Comparison of ENCODE assay signal across 16 cellular contexts in the genomic region with DNA sequence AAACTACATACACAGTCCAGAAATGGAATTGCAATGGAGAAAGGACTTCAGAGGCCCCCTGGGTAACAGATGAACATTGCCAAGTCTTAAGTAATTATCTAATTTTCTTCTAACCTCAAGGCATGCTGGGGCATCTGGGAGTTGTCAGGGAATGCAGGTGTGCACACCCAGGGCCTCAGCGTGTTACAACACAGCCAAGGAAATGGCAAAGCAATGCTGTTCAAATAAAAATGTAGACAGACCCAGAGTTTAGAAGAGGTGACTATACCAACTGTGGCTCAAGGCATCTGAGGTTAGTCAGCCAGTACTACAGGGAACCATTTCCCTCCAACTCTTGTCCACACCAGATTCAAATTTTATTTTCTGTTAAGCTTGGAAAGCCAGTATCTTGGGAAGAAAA.
DNase-seq lines count a peak whose midpoint lies in the region; ATAC-seq and TF ChIP-seq lines count a peak whose summit lies in the region.
"Had no signal": no experiment of that assay in that cellular context is flagged by ENCODE, and none has a peak within 500 bp of the region (broad histone marks: within the 10 kb centered on the region; RNA-seq: fewer than 3 reads in every experiment).

No MANE protein-coding gene starts in this region.

- H3K4me1 ChIP-seq in breast epithelium (no peaks in the 10 kb centered on the region), mammary epithelial cell (ENCODE audit: insufficient read depth, low read length) (peaks cover 10% of the 10 kb centered on the region)
- H3K4me1 ChIP-seq: BLaER1 treated with 17β-estradiol and CSF1 and Interleukin-3, amounts not matched to agents 10 nM and 100 nM had no signal

- WGBS in mammary epithelial cell (ENCODE audit: low coverage, missing lambda C conversion rate) = 7% methylated on average over 1 of the region's 1 CpG

- no peak overlapping the region for H3K4me3 ChIP-seq in breast epithelium
- no peak overlapping the region for H3K4me3 ChIP-seq in mammary epithelial cell (replicated peaks in 1 of 3; ENCODE audit: insufficient read depth in 1 of 3, low read depth in 2 of 3, low read length in 3 of 3)
- H3K4me3 ChIP-seq: BLaER1 treated with 17β-estradiol and CSF1 and Interleukin-3, amounts not matched to agents 10 nM and 100 nM had no signal

- H3K27me3 Mint-ChIP-seq in MCF 10A (ENCODE audit: insufficient read depth, unreplicated experiment) (no peaks in the 10 kb centered on the region), type B pancreatic cell (no peaks in the 10 kb centered on the region)
- H3K27me3 Mint-ChIP-seq in activated CD8-positive, alpha-beta memory T cell treated with anti-CD3 and anti-CD28 coated beads, Interleukin-2, amount 10 ng/mL, durations not matched to agents 7 days and 5 days = peaks cover 18% of the 10 kb centered on the region

- ATAC-seq in esophagus mucosa = peak; percentile 90
- no peak for ATAC-seq in activated CD8-positive, alpha-beta memory T cell treated with anti-CD3 and anti-CD28 coated beads, Interleukin-2, amount 10 ng/mL, durations not matched to agents 7 days and 5 days
- ATAC-seq: CD8-positive, alpha-beta T cell had no signal

- CTCF ChIA-PET in MCF 10A (lab: Yijun Ruan, JAX) (interaction anchor here (0.7 kb wide), 1 partner anchor 49 kb away, joined by 3 read pairs; no protein-coding TSS in a partner anchor), mammary epithelial cell (lab: Charles Lee; ENCODE audit: low non-redundant PET) (no interaction called here)
- CTCF ChIA-PET in activated CD8-positive, alpha-beta memory T cell treated with anti-CD3 and anti-CD28 coated beads, Interleukin-2, amount 10 ng/mL, durations not matched to agents 7 days and 5 days (lab: Charles Lee) = no interaction called here

- in situ Hi-C loops in mammary epithelial cell (cut with MboI; ENCODE audit: low sequenced_read_pairs in 2 of 2) = no loop called here

- TF ChIP-seq POLR2A in breast epithelium (IDR thresholded peaks at IDR 0.05) = no peak

- no peaks in the 10 kb centered on the region for H4K20me1 ChIP-seq in mammary epithelial cell (ENCODE audit: insufficient read depth, low read length)
- H4K20me1 ChIP-seq: BLaER1 treated with 17β-estradiol and CSF1 and Interleukin-3, amounts not matched to agents 10 nM and 100 nM had no signal

- H3K36me3 ChIP-seq in breast epithelium = no peaks in the 10 kb centered on the region
- no peaks in the 10 kb centered on the region for H3K36me3 ChIP-seq in mammary epithelial cell (ENCODE audit: insufficient read depth, low read length)
- H3K36me3 ChIP-seq: BLaER1 treated with 17β-estradiol and CSF1 and Interleukin-3, amounts not matched to agents 10 nM and 100 nM had no signal

- dilution Hi-C loops in mammary epithelial cell (cut with HindIII; ENCODE audit: low sequenced_read_pairs) = no loop called here

- H3K4me1 Mint-ChIP-seq in MCF 10A (ENCODE audit: insufficient read depth, unreplicated experiment) (no peaks in the 10 kb centered on the region), type B pancreatic cell (ENCODE audit: unreplicated experiment) (no peaks in the 10 kb centered on the region)
- H3K4me1 Mint-ChIP-seq in activated CD8-positive, alpha-beta memory T cell treated with anti-CD3 and anti-CD28 coated beads, Interleukin-2, amount 10 ng/mL, durations not matched to agents 7 days and 5 days = no peaks in the 10 kb centered on the region
- H3K4me1 Mint-ChIP-seq: B cell had no signal

- H2AFZ ChIP-seq in mammary epithelial cell (ENCODE audit: low read depth, low read length) = peak overlapping the region; percentile 50

- H3K27ac Mint-ChIP-seq in MCF 10A (ENCODE audit: low read depth, unreplicated experiment) (no peak overlapping the region), type B pancreatic cell (no peak overlapping the region)
- H3K27ac Mint-ChIP-seq in activated CD8-positive, alpha-beta memory T cell treated with anti-CD3 and anti-CD28 coated beads, Interleukin-2, amount 10 ng/mL, durations not matched to agents 7 days and 5 days = no peak overlapping the region
- H3K27ac Mint-ChIP-seq: B cell; CD8-positive, alpha-beta T cell; H9 had no signal

- H3K4me3 Mint-ChIP-seq in MCF 10A (ENCODE audit: unreplicated experiment) (no peak overlapping the region), type B pancreatic cell (peak overlapping the region; percentile 5)
- H3K4me3 Mint-ChIP-seq in activated CD8-positive, alpha-beta memory T cell treated with anti-CD3 and anti-CD28 coated beads, Interleukin-2, amount 10 ng/mL, durations not matched to agents 7 days and 5 days = no peak overlapping the region
- H3K4me3 Mint-ChIP-seq: B cell; CD8-positive, alpha-beta T cell; H9 had no signal

- DNase-seq in MCF 10A (ENCODE audit: unreplicated experiment) (peak; percentile 51), breast epithelium (ENCODE audit: low spot score in 2 of 2) (no peak), mammary epithelial cell (peak; percentile 82), type B pancreatic cell (ENCODE audit: extremely low spot score, unreplicated experiment) (no peak)
- no peak for DNase-seq in activated CD4-positive, alpha-beta T cell treated with anti-CD3 and anti-CD28 coated beads, Interleukin-2, amount 50 U/mL, for 4 hours
- DNase-seq in activated naive CD4-positive, alpha-beta T cell treated with Interleukin-2 at 50 U/mL for 16 hours = no peak
- DNase-seq in activated CD8-positive, alpha-beta memory T cell treated with anti-CD3 and anti-CD28 coated beads, Interleukin-2, amount 10 ng/mL, durations not matched to agents 7 days and 5 days = no peak
- DNase-seq: Calu3; CD8-positive, alpha-beta T cell; DMS79 treated with DMSO at 0.1 percent for 48 hours; GF-D8; GOT3; H9 had no signal

- no peaks in the 10 kb centered on the region for H3K79me2 ChIP-seq in mammary epithelial cell (ENCODE audit: insufficient read depth, low read length)

- POLR2A ChIA-PET in MCF 10A (lab: Yijun Ruan, JAX) = no interaction called here

- H3K27ac ChIP-seq in breast epithelium (no peak overlapping the region), mammary epithelial cell (ENCODE audit: insufficient read depth, low read depth, low read length) (peak overlapping the region; percentile 32)
- H3K27ac ChIP-seq: BLaER1 treated with 17β-estradiol and CSF1 and Interleukin-3, amounts not matched to agents 10 nM and 100 nM had no signal

- intact Hi-C loops in MCF 10A (cut with micrococcal nuclease) = no loop called here
- intact Hi-C loops in breast epithelium (cut with DNase I; ENCODE audit: low total_unique reads) = no loop called here
- intact Hi-C loops in mammary epithelial cell (cut with micrococcal nuclease) = no loop called here

- BruUV-seq in MCF 10A (replicated peaks; lab: Mats Ljungman, UMichigan) (no TSS peak), mammary epithelial cell (replicated peaks; lab: Mats Ljungman, UMichigan) (no TSS peak)

- H3K9me3 ChIP-seq in breast epithelium = peaks cover 0 to 4% of the 10 kb centered on the region in 2 donors
- H3K9me3 ChIP-seq in mammary epithelial cell (replicated peaks; ENCODE audit: insufficient read depth, low read length) = no peaks in the 10 kb centered on the region

- H3K27me3 ChIP-seq in breast epithelium = no peaks in the 10 kb centered on the region
- no peaks in the 10 kb centered on the region for H3K27me3 ChIP-seq in mammary epithelial cell (ENCODE audit: insufficient read depth, low read length)
- H3K27me3 ChIP-seq: BLaER1 treated with 17β-estradiol and CSF1 and Interleukin-3, amounts not matched to agents 10 nM and 100 nM had no signal

- peak overlapping the region; percentile 13 for H3K4me2 ChIP-seq in mammary epithelial cell (ENCODE audit: insufficient read depth, low read depth, low read length)
- H3K4me2 ChIP-seq: BLaER1 treated with 17β-estradiol and CSF1 and Interleukin-3, amounts not matched to agents 10 nM and 100 nM had no signal

- H3K9me3 Mint-ChIP-seq in MCF 10A (ENCODE audit: unreplicated experiment) = peaks cover 13% of the 10 kb centered on the region
- H3K9me3 Mint-ChIP-seq in type B pancreatic cell = peaks cover 4% of the 10 kb centered on the region
- H3K9me3 Mint-ChIP-seq in activated CD8-positive, alpha-beta memory T cell treated with anti-CD3 and anti-CD28 coated beads, Interleukin-2, amount 10 ng/mL, durations not matched to agents 7 days and 5 days (ENCODE audit: low read depth) = no peaks in the 10 kb centered on the region
- H3K9me3 Mint-ChIP-seq: CD8-positive, alpha-beta T cell had no signal

- TF ChIP-seq CTCF in MCF 10A (IDR thresholded peaks at IDR 0.05; ENCODE audit: unreplicated experiment) = no peak
- no peak for TF ChIP-seq CTCF in breast epithelium (IDR thresholded peaks at IDR 0.05)
- TF ChIP-seq CTCF in mammary epithelial cell (conservative IDR thresholded peaks at IDR 0.05 in 1 of 2, IDR thresholded peaks at IDR 0.05 in 1 of 2; ENCODE audit: extremely low read depth in 1 of 2, insufficient read depth in 1 of 2, low read depth in 1 of 2, low read length in 2 of 2) = no peak
- TF ChIP-seq CTCF in type B pancreatic cell (conservative IDR thresholded peaks at IDR 0.05) = no peak

- no peaks in the 10 kb centered on the region for H3K36me3 Mint-ChIP-seq in MCF 10A (ENCODE audit: insufficient read depth, unreplicated experiment)
- H3K36me3 Mint-ChIP-seq in type B pancreatic cell = peaks cover 12% of the 10 kb centered on the region
- no peaks in the 10 kb centered on the region for H3K36me3 Mint-ChIP-seq in activated CD8-positive, alpha-beta memory T cell treated with anti-CD3 and anti-CD28 coated beads, Interleukin-2, amount 10 ng/mL, durations not matched to agents 7 days and 5 days
- H3K36me3 Mint-ChIP-seq: CD8-positive, alpha-beta T cell had no signal

- H3K9ac ChIP-seq in mammary epithelial cell (ENCODE audit: insufficient read depth, low read length) = no peak overlapping the region
- H3K9ac ChIP-seq: BLaER1 treated with 17β-estradiol and CSF1 and Interleukin-3, amounts not matched to agents 10 nM and 100 nM had no signal

Comparison
In these comparisons a context has a peak if more than half of its experiments do, and no peak if none do; other contexts are left out.
1. DNase-seq: peak in MCF 10A (single experiment) and mammary epithelial cell (single experiment); none in breast epithelium (0 of 2), type B pancreatic cell (single experiment), activated CD4-positive, alpha-beta T cell treated with anti-CD3 and anti-CD28 coated beads, Interleukin-2, amount 50 U/mL, for 4 hours (0 of 2), activated naive CD4-positive, alpha-beta T cell treated with Interleukin-2 at 50 U/mL for 16 hours (single experiment) and activated CD8-positive, alpha-beta memory T cell treated with anti-CD3 and anti-CD28 coated beads, Interleukin-2, amount 10 ng/mL, durations not matched to agents 7 days and 5 days (single experiment).